29 cellular contexts compared by ENCODE assay signal in genomic region chr7:85426487-85426960, GRCh38.
DNase-seq lines count a peak whose midpoint lies in the region; ATAC-seq, FAIRE-seq and TF ChIP-seq lines count a peak whose summit lies in the region.
"Had no signal": no experiment of that assay in that cellular context is flagged by ENCODE, and none has a peak within 500 bp of the region (broad histone marks: within the 10 kb centered on the region; RNA-seq: fewer than 3 reads in every experiment).

No MANE protein-coding gene starts in this region.

- H3K4me2 ChIP-seq in IMR-90 (ENCODE audit: low read depth, low read length), result no peak overlapping the region

- no peaks in the 10 kb centered on the region for H3K79me1 ChIP-seq in IMR-90 (ENCODE audit: low read depth in 1 of 2, low read length in 2 of 2)

- no peaks in the 10 kb centered on the region for H3K4me1 ChIP-seq in IMR-90 (ENCODE audit: control insufficient read depth, insufficient read depth, low read length)
- H3K4me1 ChIP-seq in thyroid gland, result peaks cover 0 to 4% of the 10 kb centered on the region in 2 donors
- H3K4me1 ChIP-seq: BE2C, esophagus squamous epithelium, parathyroid adenoma had no signal

- BruUV-seq in IMR-90 (replicated peaks; lab: Mats Ljungman, UMichigan), result no TSS peak

- no peak overlapping the region for H2AK9ac ChIP-seq in IMR-90 (replicated peaks; ENCODE audit: low read depth, low read length, poor library complexity)

- H3K4me1 Mint-ChIP-seq in type B pancreatic cell (ENCODE audit: unreplicated experiment), result no peaks in the 10 kb centered on the region
- H3K4me1 Mint-ChIP-seq: naive thymus-derived CD8-positive, alpha-beta T cell had no signal

- H3K56ac ChIP-seq in IMR-90 (ENCODE audit: extremely low read depth, insufficient read depth, low read length), result no peak overlapping the region

- no peak overlapping the region for H4K5ac ChIP-seq in IMR-90 (ENCODE audit: low read depth, low read length)

- no peak overlapping the region for H4K8ac ChIP-seq in IMR-90 (ENCODE audit: low read depth in 2 of 2, low read length in 2 of 2)

- H3K27ac Mint-ChIP-seq in type B pancreatic cell, result no peak overlapping the region
- H3K27ac Mint-ChIP-seq: T-helper 1 cell treated with Interleukin-12 subunit alpha and Interleukin-12 subunit beta and Interleukin-4 antibody, amounts not matched to agents 30 μg/mL and 1 μg/mL, for 36 hours had no signal

- H2AK5ac ChIP-seq in IMR-90 (ENCODE audit: low read depth, low read length), result no peak overlapping the region

- no peak overlapping the region for H2BK5ac ChIP-seq in IMR-90 (ENCODE audit: low read depth, low read length, poor library complexity, severe bottlenecking)

- dilution Hi-C loops in IMR-90 (cut with HindIII; ENCODE audit: low sequenced_read_pairs, unreplicated experiment), result no loop called here

- ATAC-seq in IMR-90 (ENCODE audit: low read depth), result peak; percentile 79
- ATAC-seq in left lobe of liver, result peak; percentile 41
- ATAC-seq: naive thymus-derived CD8-positive, alpha-beta T cell; Right ventricle myocardium inferior had no signal

- intact Hi-C loops in IMR-90 (cut with micrococcal nuclease) (no loop called here), thyroid gland (cut with DNase I) (no loop called here)

- TF ChIP-seq CTCF in IMR-90 (conservative IDR thresholded peaks at IDR 0.05; ENCODE audit: low read depth, low read length), result no peak
- TF ChIP-seq CTCF in bronchial epithelial cell (IDR thresholded peaks at IDR 0.05; ENCODE audit: insufficient read depth, low read length, severe bottlenecking), result no peak
- no peak for TF ChIP-seq CTCF in thyroid gland (IDR thresholded peaks at IDR 0.05)
- TF ChIP-seq CTCF in type B pancreatic cell (conservative IDR thresholded peaks at IDR 0.05), result no peak

- H3K9me3 ChIP-seq in IMR-90 (ENCODE audit: control insufficient read depth, insufficient read depth, low read length) (no peaks in the 10 kb centered on the region), thyroid gland (no peaks in the 10 kb centered on the region)
- H3K9me3 ChIP-seq: BE2C had no signal

- H3K18ac ChIP-seq in IMR-90 (ENCODE audit: low read depth, low read length), result no peak overlapping the region

- H3K23ac ChIP-seq in IMR-90 (ENCODE audit: low read depth, low read length), result no peak overlapping the region

- TF ChIP-seq POLR2A in IMR-90 (IDR thresholded peaks at IDR 0.05; ENCODE audit: low read depth, low read length) (no peak), thyroid gland (IDR thresholded peaks at IDR 0.05) (no peak)

- H3K4ac ChIP-seq in IMR-90 (ENCODE audit: low read depth, low read length), result no peak overlapping the region

- TF ChIP-seq RAD21 in IMR-90 (IDR thresholded peaks at IDR 0.05; ENCODE audit: low read length), result no peak

- H2BK15ac ChIP-seq in IMR-90 (ENCODE audit: low read depth, low read length), result no peak overlapping the region

- no peak overlapping the region for H4K91ac ChIP-seq in IMR-90 (ENCODE audit: insufficient read depth, low read depth, low read length)

- no peaks in the 10 kb centered on the region for H3K27me3 Mint-ChIP-seq in type B pancreatic cell
- H3K27me3 Mint-ChIP-seq: naive thymus-derived CD8-positive, alpha-beta T cell had no signal

- no peaks in the 10 kb centered on the region for H3K36me3 Mint-ChIP-seq in type B pancreatic cell
- H3K36me3 Mint-ChIP-seq: naive thymus-derived CD8-positive, alpha-beta T cell had no signal

- no peak overlapping the region for H3K4me3 Mint-ChIP-seq in type B pancreatic cell
- H3K4me3 Mint-ChIP-seq: naive thymus-derived CD8-positive, alpha-beta T cell; T-helper 1 cell treated with Interleukin-12 subunit alpha and Interleukin-12 subunit beta and Interleukin-4 antibody, amounts not matched to agents 30 μg/mL and 1 μg/mL, for 36 hours had no signal

- POLR2A ChIA-PET in IMR-90 (lab: Charles Lee; ENCODE audit: unreplicated experiment), result no interaction called here

- FAIRE-seq in bronchial epithelial cell (lab: Jason Lieb, UNC), result peak; percentile 75
- FAIRE-seq: G401.6, H54, islet of Langerhans had no signal

- peak; percentile 29 for DNase-seq in IMR-90
- DNase-seq in bronchial epithelial cell (ENCODE audit: low read depth), result no peak
- no peak for DNase-seq in left lobe of liver (ENCODE audit: low spot score)
- peak; percentile 69 to 74 for DNase-seq in thyroid gland
- no peak for DNase-seq in type B pancreatic cell (ENCODE audit: extremely low spot score, unreplicated experiment)
- no peak for DNase-seq in NCI-H2081 (lab: John Stamatoyannopoulos, UW)
- DNase-seq in NOMO-1 treated with DMSO at 0.1 percent for 48 hours (lab: John Stamatoyannopoulos, UW; ENCODE audit: unreplicated experiment), result no peak
- DNase-seq: activated CD4-positive, alpha-beta T cell treated with anti-CD3 and anti-CD28 coated beads, Interleukin-2, amount 50 U/mL, for 48 hours; activated naive CD4-positive, alpha-beta T cell; BE2C; Calu3; cerebellar nuclear complex; effector memory CD4-positive, alpha-beta T cell; esophagus squamous epithelium; KBM-7; mesendoderm; naive thymus-derived CD8-positive, alpha-beta T cell; NCI-H1048; NCI-H2029 treated with DMSO at 0.1 percent for 48 hours; NCI-H510A treated with DMSO at 0.1 percent for 48 hours; stimulated activated CD4-positive, alpha-beta T cell treated with anti-CD3 and anti-CD28 coated beads, Interleukin-2, amount 100 ng/mL, for 24 hours; stimulated activated naive CD4-positive, alpha-beta T cell treated with Interleukin-2 at 50 U/mL for 16 hours; WERI-Rb-1 had no signal

- CTCF ChIA-PET in IMR-90 (lab: Yijun Ruan, JAX), result interaction anchor here (0.7 kb wide), 1 partner anchor 34 kb away, joined by 3 read pairs; no protein-coding TSS in a partner anchor

- H3K27me3 ChIP-seq in IMR-90 (ENCODE audit: control insufficient read depth, insufficient read depth, low read length) (no peaks in the 10 kb centered on the region), bronchial epithelial cell (ENCODE audit: control insufficient read depth, insufficient read depth, low read length) (no peaks in the 10 kb centered on the region), thyroid gland (no peaks in the 10 kb centered on the region)
- H3K27me3 ChIP-seq: BE2C, esophagus squamous epithelium had no signal

- no peak overlapping the region for H2BK20ac ChIP-seq in IMR-90 (ENCODE audit: low read depth, low read length)

- no CpG with 5 or more reads among the region's 2 CpGs for WGBS in IMR-90 (ENCODE audit: extremely low coverage in 2 of 2, insufficient read length in 1 of 2), 2 experiments
- 73 to 92% methylated on average over 2 of the region's 2 CpGs for WGBS in thyroid gland, 2 donors

- H3K9me3 Mint-ChIP-seq in type B pancreatic cell, result peaks cover 9% of the 10 kb centered on the region
- H3K9me3 Mint-ChIP-seq: T-helper 1 cell treated with Interleukin-12 subunit alpha and Interleukin-12 subunit beta and Interleukin-4 antibody, amounts not matched to agents 30 μg/mL and 1 μg/mL, for 36 hours had no signal

- no peak overlapping the region for H3K4me3 ChIP-seq in IMR-90 (ENCODE audit: insufficient read depth, low read depth, low read length)
- no peak overlapping the region for H3K4me3 ChIP-seq in bronchial epithelial cell (ENCODE audit: low read depth, low read length)
- H3K4me3 ChIP-seq in thyroid gland (replicated peaks in 1 of 3), result no peak overlapping the region
- H3K4me3 ChIP-seq: esophagus squamous epithelium had no signal

- H3K9ac ChIP-seq in IMR-90 (ENCODE audit: low read depth, low read length), result no peak overlapping the region
- H3K9ac ChIP-seq: parathyroid adenoma had no signal

- no peaks in the 10 kb centered on the region for H4K20me1 ChIP-seq in IMR-90 (ENCODE audit: insufficient read depth, low read length)

- H3K14ac ChIP-seq in IMR-90 (replicated peaks; ENCODE audit: low read depth, low read length), result no peak overlapping the region

- H2BK120ac ChIP-seq in IMR-90 (ENCODE audit: low read depth, low read length), result no peak overlapping the region

- no peaks in the 10 kb centered on the region for H3K9me1 ChIP-seq in IMR-90 (ENCODE audit: insufficient read depth, low read length)

- H3K27ac ChIP-seq in IMR-90 (ENCODE audit: insufficient read depth, low read length) (no peak overlapping the region), thyroid gland (no peak overlapping the region)
- H3K27ac ChIP-seq: esophagus squamous epithelium, parathyroid adenoma, WERI-Rb-1 had no signal

- in situ Hi-C loops in IMR-90 (cut with MboI; ENCODE audit: low sequenced_read_pairs), result no loop called here

- H2AFZ ChIP-seq in IMR-90 (replicated peaks; ENCODE audit: low read length, poor library complexity), result no peak overlapping the region
- H2AFZ ChIP-seq: parathyroid adenoma had no signal

- H3K36me3 ChIP-seq in IMR-90 (ENCODE audit: control insufficient read depth, insufficient read depth, low read length), result no peaks in the 10 kb centered on the region
- H3K36me3 ChIP-seq in bronchial epithelial cell (ENCODE audit: control insufficient read depth, insufficient read depth, low read length), result no peaks in the 10 kb centered on the region
- H3K36me3 ChIP-seq in thyroid gland, result no peaks in the 10 kb centered on the region
- H3K36me3 ChIP-seq: BE2C, esophagus squamous epithelium, WERI-Rb-1 had no signal

TF ChIP-seq in IMR-90, 13 proteins besides CTCF, POLR2A, EP300 and RAD21:
- TF ChIP-seq ELK1 (IDR thresholded peaks at IDR 0.05; ENCODE audit: borderline replicate concordance, low read depth, low read length), result no peak
- TF ChIP-seq CHD1 (IDR thresholded peaks at IDR 0.05; ENCODE audit: low read depth, low read length), result no peak
- no peak for TF ChIP-seq BHLHE40 (IDR thresholded peaks at IDR 0.05; ENCODE audit: low read depth, low read length)
- TF ChIP-seq USF2 (IDR thresholded peaks at IDR 0.05; ENCODE audit: low read depth, low read length), result no peak
- no peak for TF ChIP-seq MXI1 (IDR thresholded peaks at IDR 0.05; ENCODE audit: borderline replicate concordance, low read depth, low read length)
- TF ChIP-seq NFE2L2 (IDR thresholded peaks at IDR 0.05; ENCODE audit: low read depth, low read length), result no peak

Comparison
In these comparisons a context has a peak if more than half of its experiments do, and no peak if none do; other contexts are left out.
1. DNase-seq: peak in IMR-90 (single experiment) and thyroid gland (2 of 2); none in bronchial epithelial cell (single experiment), left lobe of liver (single experiment), type B pancreatic cell (single experiment), NCI-H2081 (0 of 2) and NOMO-1 treated with DMSO at 0.1 percent for 48 hours (single experiment).